ENCODE assay signal across 10 cellular contexts in the genomic region with DNA sequence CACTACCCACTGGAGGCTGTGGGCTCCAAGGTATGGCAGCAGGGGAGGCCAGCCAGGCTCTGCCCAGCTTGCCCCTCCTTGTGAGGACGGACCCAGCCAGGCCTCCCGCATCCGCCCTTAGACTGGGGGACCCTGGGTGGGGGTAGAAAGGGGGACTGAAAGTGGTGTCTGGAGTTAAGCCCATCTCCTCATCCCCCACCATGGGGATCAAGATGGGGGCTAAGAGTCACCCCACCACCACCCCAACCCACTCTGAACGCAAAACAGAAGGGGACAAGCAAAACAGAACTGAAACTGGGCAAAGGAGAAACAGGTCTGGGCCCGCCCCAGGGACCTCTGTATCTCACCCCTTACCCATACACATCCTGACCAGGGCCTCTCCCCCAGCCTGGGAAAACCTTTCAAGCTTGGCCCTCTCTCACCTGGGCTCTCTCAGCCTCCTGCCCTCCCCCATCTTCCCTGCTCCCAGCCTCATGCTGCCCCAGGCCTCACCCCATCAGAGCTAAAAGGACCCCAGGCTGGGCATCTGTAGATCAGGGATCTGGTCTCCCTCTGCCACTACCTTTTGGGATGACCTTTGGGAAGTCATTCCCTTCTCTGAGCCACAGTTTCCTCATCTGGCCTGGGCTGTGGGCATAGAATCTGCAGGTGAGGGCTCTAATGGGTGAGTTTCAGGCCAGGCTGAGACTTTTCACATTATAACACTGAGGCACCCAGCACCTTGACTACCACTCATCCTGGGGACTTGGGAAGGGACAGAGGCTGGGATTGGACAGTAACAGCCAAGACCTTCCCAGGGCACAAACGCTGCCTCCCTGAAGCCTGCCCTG. TPM values are rescaled to one million over a fixed set of nuclear protein-coding genes. Genes with fewer than 3 reads are reported as not detected.
DNase-seq lines count a peak whose midpoint lies in the region; ATAC-seq and TF ChIP-seq lines count a peak whose summit lies in the region.
"Had no signal": no experiment of that assay in that cellular context is flagged by ENCODE, and none has a peak within 500 bp of the region (broad histone marks: within the 10 kb centered on the region; RNA-seq: fewer than 3 reads in every experiment).

No MANE protein-coding gene starts in this region.

- H3K27me3 Mint-ChIP-seq in memory B cell: no peaks in the 10 kb centered on the region

- intact Hi-C loops in OCI-LY7 (cut with micrococcal nuclease; ENCODE audit: unreplicated experiment): no loop called here

- H3K79me2 ChIP-seq in OCI-LY7 (ENCODE audit: insufficient read depth, low read depth, low read length): no peaks in the 10 kb centered on the region

- peaks cover 86% of the 10 kb centered on the region for H3K4me1 Mint-ChIP-seq in memory B cell

- H3K36me3 Mint-ChIP-seq in memory B cell: no peaks in the 10 kb centered on the region

- H3K9me3 ChIP-seq in OCI-LY7 (ENCODE audit: low read length): no peaks in the 10 kb centered on the region

- no peaks in the 10 kb centered on the region for H3K9me2 ChIP-seq in OCI-LY7 (ENCODE audit: insufficient read depth, low read length)

- peak overlapping the region; percentile 96 for H3K27ac Mint-ChIP-seq in memory B cell

- CTCF ChIA-PET in OCI-LY7 (lab: Charles Lee; ENCODE audit: unreplicated experiment): no interaction called here

- H3K4me3 Mint-ChIP-seq in memory B cell: peak overlapping the region; percentile 62

- POLR2A ChIA-PET in OCI-LY7 (lab: Charles Lee): interaction anchor here (1.2 to 2.8 kb wide), 2 partner anchors 8 to 13 kb away, joined by 3 to 7 read pairs; no protein-coding TSS in a partner anchor

- H3K4me2 ChIP-seq in OCI-LY7 (ENCODE audit: low read length): peak overlapping the region; percentile 50

- peaks cover 64% of the 10 kb centered on the region for H3K4me1 ChIP-seq in OCI-LY7 (ENCODE audit: insufficient read depth, low read length, poor library complexity, severe bottlenecking)

- H3K36me3 ChIP-seq in OCI-LY7 (ENCODE audit: insufficient read depth, low read length): no peaks in the 10 kb centered on the region
- H3K36me3 ChIP-seq: WERI-Rb-1 had no signal

- TF ChIP-seq CTCF in GM12864 (IDR thresholded peaks at IDR 0.05; ENCODE audit: low read depth, low read length, missing control alignments) (no peak), OCI-LY7 (conservative IDR thresholded peaks at IDR 0.05; ENCODE audit: low read length) (no peak)

- no peak overlapping the region for H3K27ac ChIP-seq in OCI-LY7 (ENCODE audit: low read depth, low read length, poor library complexity, severe bottlenecking)
- H3K27ac ChIP-seq: WERI-Rb-1 had no signal

- H2AFZ ChIP-seq in OCI-LY7 (ENCODE audit: low read length): no peak overlapping the region

- peak overlapping the region; percentile 33; the same call in 1 of the 2 replicates for H3K4me3 ChIP-seq in GM12864 (ENCODE audit: low read depth, low read length)
- H3K4me3 ChIP-seq in OCI-LY7 (ENCODE audit: low read depth, low read length, poor library complexity, severe bottlenecking): no peak overlapping the region

- ATAC-seq in GM21447 (IDR thresholded peaks at IDR 0.05; ENCODE audit: unreplicated experiment): peak; percentile 24
- ATAC-seq in memory B cell (ENCODE audit: low read depth): peak; percentile 46
- no peak for ATAC-seq in HG02588 (IDR thresholded peaks at IDR 0.05; ENCODE audit: unreplicated experiment)
- no peak for ATAC-seq in HG03045 (IDR thresholded peaks at IDR 0.05; ENCODE audit: unreplicated experiment)

- peaks cover 4% of the 10 kb centered on the region for H4K20me1 ChIP-seq in OCI-LY7 (ENCODE audit: insufficient read depth, low read length)

- DNase-seq in GM12864 (ENCODE audit: low read depth) (no peak), OCI-LY7 (ENCODE audit: low spot score) (peak; percentile 52), memory B cell (ENCODE audit: low spot score in 2 of 2) (peak; percentile 46 to 51), LoVo (ENCODE audit: low spot score) (no peak)
- DNase-seq in NK-92 treated with Interleukin-12 subunit alpha and Interleukin-12 subunit beta, amount 100 ng/mL, for 24 hours (lab: John Stamatoyannopoulos, UW): no peak
- DNase-seq: NCI-H2029, WERI-Rb-1 had no signal

- BruUV-seq in OCI-LY7 (replicated peaks; lab: Mats Ljungman, UMichigan): no TSS peak

- H3K9me3 Mint-ChIP-seq in memory B cell: no peaks in the 10 kb centered on the region

RNA-seq across cellular contexts. Expression of gene CYP11A1, which starts 30.0 kb away (rescaled TPM):
- not detected in 2 replicates for total RNA-seq in OCI-LY7 (2014; rRNA removed; shearing (Covaris generic))
- not detected in 2 replicates for total RNA-seq in OCI-LY7 (2022)

RNA-seq across cellular contexts. Expression of gene SEMA7A, which starts 36.3 kb away (rescaled TPM):
- total RNA-seq in OCI-LY7 (2014; rRNA removed; shearing (Covaris generic)): 0.06 and 0.08 TPM in 2 replicates
- total RNA-seq in OCI-LY7 (2022): 0.46 and 1.0 TPM in 2 replicates

Comparison
In these comparisons a context has a peak if more than half of its experiments do, and no peak if none do; other contexts are left out.
1. DNase-seq: peak in OCI-LY7 (single experiment) and memory B cell (2 of 2); none in GM12864 (single experiment), NK-92 treated with Interleukin-12 subunit alpha and Interleukin-12 subunit beta, amount 100 ng/mL, for 24 hours (single experiment) and LoVo (single experiment).
2. ATAC-seq: peak in GM21447 (single experiment) and memory B cell (single experiment); none in HG02588 (single experiment) and HG03045 (single experiment).